ENCODE assay signal across 10 cellular contexts in the genomic region with DNA sequence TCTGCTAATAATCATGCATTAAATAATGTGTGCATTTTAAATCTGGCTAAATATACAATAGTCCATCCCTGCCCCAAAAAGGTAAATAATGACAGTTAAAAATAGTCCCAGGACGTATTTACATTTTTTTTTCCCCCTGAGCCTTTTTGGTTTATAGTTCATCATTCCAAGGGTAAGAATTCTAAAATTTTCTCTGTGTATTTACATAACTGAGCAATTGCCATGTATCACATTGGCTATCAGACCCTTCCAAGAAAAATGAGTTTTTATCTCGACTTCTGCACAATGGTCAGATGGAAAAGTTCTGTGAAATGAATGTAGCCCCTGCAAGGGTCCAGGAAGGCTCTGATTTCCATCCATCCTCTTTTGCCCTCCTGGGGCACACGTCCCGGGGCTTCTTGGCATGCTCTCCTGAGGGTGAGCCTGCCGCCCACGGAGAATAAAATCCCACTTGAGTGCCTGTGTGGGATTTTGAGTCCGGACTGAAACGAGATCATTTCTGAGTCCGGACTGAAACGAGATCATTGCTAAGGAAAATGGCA.
"Had no signal": no experiment of that assay in that cellular context is flagged by ENCODE, and none has a peak within 500 bp of the region (broad histone marks: within the 10 kb centered on the region; RNA-seq: fewer than 3 reads in every experiment).

No MANE protein-coding gene starts in this region.

- H3K27me3 ChIP-seq: tibial artery, vagina had no signal

- H3K36me3 ChIP-seq: esophagus squamous epithelium, tibial artery, vagina had no signal

- DNase-seq: activated CD4-positive, alpha-beta T cell treated with anti-CD3 and anti-CD28 coated beads for 1 hour; activated CD4-positive, alpha-beta T cell treated with anti-CD3 and anti-CD28 coated beads, Interleukin-2, amount 50 U/mL, for 48 hours; activated gamma-delta T cell treated with Interleukin-2 at 50 U/mL for 16 hours; activated naive CD8-positive, alpha-beta T cell treated with anti-CD3 and anti-CD28 coated beads, Interleukin-2, amount 10 ng/mL, durations not matched to agents 7 days and 5 days; activated T-cell treated with anti-CD3 and anti-CD28 coated beads, Interleukin-2, amount 50 U/mL, for 48 hours; esophagus squamous epithelium; foreskin keratinocyte; T-helper 2 cell; tibial artery had no signal

- H3K9me3 ChIP-seq: esophagus squamous epithelium, tibial artery, vagina had no signal

- ATAC-seq: foreskin keratinocyte had no signal

- H3K4me3 ChIP-seq: esophagus squamous epithelium, vagina had no signal

- H3K27ac ChIP-seq: esophagus squamous epithelium, foreskin keratinocyte, vagina had no signal

- H3K4me1 ChIP-seq: foreskin keratinocyte, vagina had no signal
